25 cellular contexts compared by ENCODE assay signal in the genomic region with DNA sequence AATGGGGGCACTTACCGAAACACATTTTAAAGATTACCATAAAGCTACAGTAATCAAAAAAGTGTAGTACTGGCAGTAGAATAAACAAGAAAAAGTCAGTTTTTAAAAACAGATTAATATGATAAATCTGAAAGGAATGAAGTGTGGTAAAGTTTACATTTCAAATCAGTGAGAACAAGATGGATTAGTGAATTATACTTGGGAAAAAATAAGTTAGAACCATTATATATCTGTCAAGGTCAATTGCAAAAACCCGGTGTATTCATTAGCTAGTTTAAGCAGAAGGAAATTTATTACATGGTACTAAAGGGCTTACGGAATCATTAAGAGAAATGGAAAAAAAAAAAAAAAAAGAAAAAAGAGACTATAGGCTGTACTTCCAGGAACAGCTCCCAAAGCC.
"Had no signal": no experiment of that assay in that cellular context is flagged by ENCODE, and none has a peak within 500 bp of the region (broad histone marks: within the 10 kb centered on the region; RNA-seq: fewer than 3 reads in every experiment).

No MANE protein-coding gene starts in this region.

- ATAC-seq: activated T-helper 17 cell treated with anti-CD3 and anti-CD28 coated beads, Interleukin-2, amount 50 U/mL, for 72 hours; heart right ventricle; left lobe of liver; lower lobe of right lung; sciatic nerve; stimulated activated effector memory CD8-positive, alpha-beta T cell treated with anti-CD3 and anti-CD28 coated beads, Interleukin-12 subunit alpha, Interleukin-12 subunit beta, amount 100 ng/mL, for 72 hours; stimulated activated naive CD8-positive, alpha-beta T cell treated with anti-CD3 and anti-CD28 coated beads, Interleukin-15, amount 100 ng/mL, for 72 hours had no signal

- H3K4me3 Mint-ChIP-seq: activated naive CD8-positive, alpha-beta T cell; activated T-cell treated with anti-CD3 and anti-CD28 coated beads, Interleukin-2, amount 50 U/mL, for 24 hours; activated T-helper 17 cell treated with anti-CD3 and anti-CD28 coated beads, Interleukin-2, amount 50 U/mL, for 72 hours; naive B cell; stimulated activated effector memory CD8-positive, alpha-beta T cell treated with anti-CD3 and anti-CD28 coated beads, Interleukin-12 subunit alpha, Interleukin-12 subunit beta, amount 100 ng/mL, for 72 hours; stimulated activated naive CD8-positive, alpha-beta T cell treated with anti-CD3 and anti-CD28 coated beads, Interleukin-15, amount 100 ng/mL, for 72 hours had no signal

- H3K4me3 ChIP-seq: colonic mucosa, esophagus muscularis mucosa, heart right ventricle, lower lobe of right lung, tibial artery had no signal

- FAIRE-seq: bronchial epithelial cell, small intestine, TTC549, urothelium cell line had no signal

- H3K36me3 Mint-ChIP-seq: activated naive CD8-positive, alpha-beta T cell; naive B cell; stimulated activated effector memory CD8-positive, alpha-beta T cell treated with anti-CD3 and anti-CD28 coated beads, Interleukin-12 subunit alpha, Interleukin-12 subunit beta, amount 100 ng/mL, for 72 hours had no signal

- H3K27ac ChIP-seq: colonic mucosa, esophagus muscularis mucosa, heart right ventricle, lower lobe of right lung, tibial artery had no signal

- H3K36me3 ChIP-seq: colonic mucosa, esophagus muscularis mucosa, heart right ventricle, lower lobe of right lung, tibial artery had no signal

- H3K9me3 ChIP-seq: colonic mucosa, esophagus muscularis mucosa, heart right ventricle, lower lobe of right lung, tibial artery had no signal

- DNase-seq: activated CD4-positive, alpha-beta T cell treated with anti-CD3 and anti-CD28 coated beads for 1 hour; activated CD4-positive, alpha-beta T cell treated with anti-CD3 and anti-CD28 coated beads, Interleukin-2, amount 50 U/mL, for 1 hour; activated CD8-positive, alpha-beta memory T cell treated with anti-CD3 and anti-CD28 coated beads for 24 hours; activated CD8-positive, alpha-beta memory T cell treated with anti-CD3 and anti-CD28 coated beads, Interleukin-2, amount 50 U/mL, for 4 hours; activated T-cell treated with anti-CD3 and anti-CD28 coated beads, Interleukin-2, amount 50 U/mL, for 24 hours; amniotic stem cell; colonic mucosa; heart right ventricle; lower lobe of right lung; naive B cell; nucleus accumbens; posterior cingulate gyrus; small intestine; stimulated activated CD4-positive, alpha-beta T cell treated with anti-CD3 and anti-CD28 coated beads, Interleukin-2, amount 100 ng/mL, for 24 hours; stimulated activated naive CD8-positive, alpha-beta T cell treated with anti-CD3 and anti-CD28 coated beads, Interleukin-15, amount 100 ng/mL, for 72 hours; tibial artery had no signal

- H3K4me1 ChIP-seq: colonic mucosa, esophagus muscularis mucosa, heart right ventricle, lower lobe of right lung had no signal

- H3K27ac Mint-ChIP-seq: activated naive CD8-positive, alpha-beta T cell; activated T-cell treated with anti-CD3 and anti-CD28 coated beads, Interleukin-2, amount 50 U/mL, for 24 hours; activated T-helper 17 cell treated with anti-CD3 and anti-CD28 coated beads, Interleukin-2, amount 50 U/mL, for 72 hours; naive B cell; stimulated activated effector memory CD8-positive, alpha-beta T cell treated with anti-CD3 and anti-CD28 coated beads, Interleukin-12 subunit alpha, Interleukin-12 subunit beta, amount 100 ng/mL, for 72 hours; stimulated activated naive CD8-positive, alpha-beta T cell treated with anti-CD3 and anti-CD28 coated beads, Interleukin-15, amount 100 ng/mL, for 72 hours had no signal

- H3K27me3 Mint-ChIP-seq: activated T-cell treated with anti-CD3 and anti-CD28 coated beads, Interleukin-2, amount 50 U/mL, for 24 hours; activated T-helper 17 cell treated with anti-CD3 and anti-CD28 coated beads, Interleukin-2, amount 50 U/mL, for 72 hours; stimulated activated naive CD8-positive, alpha-beta T cell treated with anti-CD3 and anti-CD28 coated beads, Interleukin-15, amount 100 ng/mL, for 72 hours had no signal

- H3K27me3 ChIP-seq: colonic mucosa, heart right ventricle, tibial artery had no signal

- H3K9me3 Mint-ChIP-seq: activated T-cell treated with anti-CD3 and anti-CD28 coated beads, Interleukin-2, amount 50 U/mL, for 24 hours; stimulated activated effector memory CD8-positive, alpha-beta T cell treated with anti-CD3 and anti-CD28 coated beads, Interleukin-12 subunit alpha, Interleukin-12 subunit beta, amount 100 ng/mL, for 72 hours had no signal

- H3K4me1 Mint-ChIP-seq: activated T-helper 17 cell treated with anti-CD3 and anti-CD28 coated beads, Interleukin-2, amount 50 U/mL, for 72 hours; naive B cell; stimulated activated effector memory CD8-positive, alpha-beta T cell treated with anti-CD3 and anti-CD28 coated beads, Interleukin-12 subunit alpha, Interleukin-12 subunit beta, amount 100 ng/mL, for 72 hours; stimulated activated naive CD8-positive, alpha-beta T cell treated with anti-CD3 and anti-CD28 coated beads, Interleukin-15, amount 100 ng/mL, for 72 hours had no signal
